In the genomic region with DNA sequence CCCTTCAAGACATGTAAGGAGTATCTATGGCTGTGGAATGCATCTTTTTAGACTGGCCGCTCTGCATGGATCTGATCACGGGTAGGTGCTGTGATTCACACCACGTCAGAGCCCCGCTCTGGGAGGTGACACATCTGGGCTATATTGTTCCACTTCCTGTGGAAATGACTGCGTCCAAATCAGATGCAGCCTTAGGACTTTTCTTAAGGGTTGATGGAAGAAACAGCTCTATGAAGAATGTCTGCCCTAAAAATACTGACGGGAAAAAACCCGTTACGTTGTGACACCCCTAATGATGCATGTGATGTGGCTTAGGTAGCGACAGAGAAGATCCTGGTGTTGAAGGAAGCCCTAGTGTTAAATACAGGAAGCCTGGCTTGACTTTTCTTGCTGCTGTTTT, we compare ENCODE assay signal across 8 cellular contexts. TPM values are rescaled to one million over a fixed set of nuclear protein-coding genes. Genes with fewer than 3 reads are reported as not detected.
DNase-seq lines count a peak whose midpoint lies in the region; ATAC-seq and TF ChIP-seq lines count a peak whose summit lies in the region.

No MANE protein-coding gene starts in this region.

- H3K9me3 Mint-ChIP-seq in CD8-positive, alpha-beta memory T cell: no peaks in the 10 kb centered on the region
- no peaks in the 10 kb centered on the region for H3K9me3 Mint-ChIP-seq in activated CD4-positive, alpha-beta T cell treated with anti-CD3 and anti-CD28 coated beads for 36 hours (ENCODE audit: low read depth)

- H3K36me3 ChIP-seq in CD8-positive, alpha-beta memory T cell (ENCODE audit: insufficient read depth, low read length): no peaks in the 10 kb centered on the region
- no peaks in the 10 kb centered on the region for H3K36me3 ChIP-seq in effector memory CD4-positive, alpha-beta T cell (ENCODE audit: control insufficient read depth, insufficient read depth, low read length)

- H3K4me3 ChIP-seq in CD8-positive, alpha-beta memory T cell (ENCODE audit: low read length): no peak overlapping the region
- H3K4me3 ChIP-seq in effector memory CD4-positive, alpha-beta T cell (ENCODE audit: insufficient read depth, low read depth, low read length, poor library complexity, severe bottlenecking): no peak overlapping the region
- no peak overlapping the region for H3K4me3 ChIP-seq in coronary artery

- TF ChIP-seq CTCF in coronary artery (IDR thresholded peaks at IDR 0.05): no peak

- intact Hi-C loops in activated CD4-positive, alpha-beta T cell treated with anti-CD3 and anti-CD28 coated beads for 36 hours (cut with DNase I, micrococcal nuclease): loop anchor here (1.0 to 2.0 kb wide), 4 partner anchors 8 to 17 kb away; a partner anchor contains a TSS

- H3K27ac ChIP-seq in CD8-positive, alpha-beta memory T cell (ENCODE audit: low read depth, low read length): peak overlapping the region; percentile 18
- peak overlapping the region; percentile 34 for H3K27ac ChIP-seq in effector memory CD4-positive, alpha-beta T cell (ENCODE audit: insufficient read depth, low read length, poor library complexity, severe bottlenecking)
- peak overlapping the region in 1 of 2 donors; percentile 3 for H3K27ac ChIP-seq in coronary artery

- peak; percentile 35 to 72 (median 44) for DNase-seq in CD8-positive, alpha-beta memory T cell
- DNase-seq in activated CD4-positive, alpha-beta T cell treated with anti-CD3 and anti-CD28 coated beads for 36 hours: peak; percentile 90
- DNase-seq in effector memory CD4-positive, alpha-beta T cell: peak; percentile 17 to 52 (median 35)
- DNase-seq in stimulated activated CD4-positive, alpha-beta T cell treated with anti-CD3 and anti-CD28 coated beads, Interleukin-15, amount 100 ng/mL, for 1 hour (ENCODE audit: low read depth in 1 of 2, low spot score in 1 of 2): peak; percentile 38 to 48
- DNase-seq in coronary artery (ENCODE audit: low spot score): no peak
- no peak for DNase-seq in NCI-H526 treated with DMSO at 0.1 percent for 48 hours (lab: John Stamatoyannopoulos, UW)

- peak; percentile 97 for ATAC-seq in activated CD4-positive, alpha-beta T cell treated with anti-CD3 and anti-CD28 coated beads for 36 hours
- ATAC-seq in GM19455 (IDR thresholded peaks at IDR 0.05; ENCODE audit: unreplicated experiment) (no peak), HG02852 (IDR thresholded peaks at IDR 0.05; ENCODE audit: unreplicated experiment) (no peak)

- H3K27ac Mint-ChIP-seq in CD8-positive, alpha-beta memory T cell: peak overlapping the region; percentile 4 to 93 (median 86)
- H3K27ac Mint-ChIP-seq in activated CD4-positive, alpha-beta T cell treated with anti-CD3 and anti-CD28 coated beads for 36 hours: peak overlapping the region; percentile 96

- POLR2A ChIA-PET in CD8-positive, alpha-beta memory T cell (lab: Charles Lee): interaction anchor here (0.6 kb wide), 1 partner anchor 184 kb away, joined by 13 read pairs; no protein-coding TSS in a partner anchor
- POLR2A ChIA-PET in activated CD4-positive, alpha-beta T cell treated with anti-CD3 and anti-CD28 coated beads for 36 hours (lab: Charles Lee): interaction anchor here (0.6 to 1.4 kb wide), 3 partner anchors 12 to 567 kb away, joined by 3 to 4 read pairs (median 3); a partner anchor contains a TSS

- H3K27me3 ChIP-seq in CD8-positive, alpha-beta memory T cell (ENCODE audit: insufficient read depth, low read length, poor library complexity, severe bottlenecking): no peaks in the 10 kb centered on the region
- no peaks in the 10 kb centered on the region for H3K27me3 ChIP-seq in effector memory CD4-positive, alpha-beta T cell (replicated peaks; ENCODE audit: control insufficient read depth, insufficient read depth, low read length, poor library complexity, severe bottlenecking)

- H3K4me1 ChIP-seq in CD8-positive, alpha-beta memory T cell (ENCODE audit: insufficient read depth, low read length): peaks cover 45% of the 10 kb centered on the region
- peaks cover 4% of the 10 kb centered on the region for H3K4me1 ChIP-seq in effector memory CD4-positive, alpha-beta T cell (ENCODE audit: control insufficient read depth, insufficient read depth, low read length, poor library complexity, severe bottlenecking)

- H3K36me3 Mint-ChIP-seq in CD8-positive, alpha-beta memory T cell: peaks cover 0 to 28% (median 2%) of the 10 kb centered on the region in 3 donors
- H3K36me3 Mint-ChIP-seq in activated CD4-positive, alpha-beta T cell treated with anti-CD3 and anti-CD28 coated beads for 36 hours (ENCODE audit: low read depth): peaks cover 15% of the 10 kb centered on the region

- peak overlapping the region; percentile 41 to 77 (median 63) for H3K4me3 Mint-ChIP-seq in CD8-positive, alpha-beta memory T cell
- H3K4me3 Mint-ChIP-seq in activated CD4-positive, alpha-beta T cell treated with anti-CD3 and anti-CD28 coated beads for 36 hours: peak overlapping the region; percentile 51

- H3K9me3 ChIP-seq in CD8-positive, alpha-beta memory T cell (ENCODE audit: low read length): no peaks in the 10 kb centered on the region
- no peaks in the 10 kb centered on the region for H3K9me3 ChIP-seq in effector memory CD4-positive, alpha-beta T cell (ENCODE audit: control insufficient read depth, low read length)

- peaks cover 52 to 84% (median 62%) of the 10 kb centered on the region in 3 donors for H3K4me1 Mint-ChIP-seq in CD8-positive, alpha-beta memory T cell
- H3K4me1 Mint-ChIP-seq in activated CD4-positive, alpha-beta T cell treated with anti-CD3 and anti-CD28 coated beads for 36 hours: peaks cover 79% of the 10 kb centered on the region

- H3K27me3 Mint-ChIP-seq in CD8-positive, alpha-beta memory T cell: no peaks in the 10 kb centered on the region
- no peaks in the 10 kb centered on the region for H3K27me3 Mint-ChIP-seq in activated CD4-positive, alpha-beta T cell treated with anti-CD3 and anti-CD28 coated beads for 36 hours

- CTCF ChIA-PET in CD8-positive, alpha-beta memory T cell (lab: Charles Lee): no interaction called here
- CTCF ChIA-PET in activated CD4-positive, alpha-beta T cell treated with anti-CD3 and anti-CD28 coated beads for 36 hours (lab: Charles Lee): interaction anchor here (0.6 to 3.0 kb wide), 7 partner anchors 9 to 195 kb away, joined by 3 to 8 read pairs (median 3); a partner anchor contains a TSS

RNA-seq across cellular contexts. Expression of a gene that starts 12.2 kb away (rescaled TPM):
- total RNA-seq in CD8-positive, alpha-beta memory T cell: 10 to 100 TPM; 29.5 to 32.5 TPM
- 28.5 TPM for polyA plus RNA-seq in CD8-positive, alpha-beta memory T cell
- 10 to 100 TPM; 35.2 to 36.1 TPM for total RNA-seq in activated CD4-positive, alpha-beta T cell treated with anti-CD3 and anti-CD28 coated beads for 36 hours

RNA-seq across cellular contexts. Expression of a gene that starts 27.1 kb away (rescaled TPM):
- total RNA-seq in CD8-positive, alpha-beta memory T cell: not detected
- polyA plus RNA-seq in CD8-positive, alpha-beta memory T cell: not detected
- not detected for total RNA-seq in activated CD4-positive, alpha-beta T cell treated with anti-CD3 and anti-CD28 coated beads for 36 hours

Comparison
In these comparisons a context has a peak if more than half of its experiments do, and no peak if none do; other contexts are left out.
1. DNase-seq: peak in CD8-positive, alpha-beta memory T cell (5 of 5), activated CD4-positive, alpha-beta T cell treated with anti-CD3 and anti-CD28 coated beads for 36 hours (single experiment), effector memory CD4-positive, alpha-beta T cell (3 of 3) and stimulated activated CD4-positive, alpha-beta T cell treated with anti-CD3 and anti-CD28 coated beads, Interleukin-15, amount 100 ng/mL, for 1 hour (2 of 2); none in coronary artery (single experiment) and NCI-H526 treated with DMSO at 0.1 percent for 48 hours (single experiment).